Comparison of ENCODE assay signal across 17 cellular contexts in the genomic region with DNA sequence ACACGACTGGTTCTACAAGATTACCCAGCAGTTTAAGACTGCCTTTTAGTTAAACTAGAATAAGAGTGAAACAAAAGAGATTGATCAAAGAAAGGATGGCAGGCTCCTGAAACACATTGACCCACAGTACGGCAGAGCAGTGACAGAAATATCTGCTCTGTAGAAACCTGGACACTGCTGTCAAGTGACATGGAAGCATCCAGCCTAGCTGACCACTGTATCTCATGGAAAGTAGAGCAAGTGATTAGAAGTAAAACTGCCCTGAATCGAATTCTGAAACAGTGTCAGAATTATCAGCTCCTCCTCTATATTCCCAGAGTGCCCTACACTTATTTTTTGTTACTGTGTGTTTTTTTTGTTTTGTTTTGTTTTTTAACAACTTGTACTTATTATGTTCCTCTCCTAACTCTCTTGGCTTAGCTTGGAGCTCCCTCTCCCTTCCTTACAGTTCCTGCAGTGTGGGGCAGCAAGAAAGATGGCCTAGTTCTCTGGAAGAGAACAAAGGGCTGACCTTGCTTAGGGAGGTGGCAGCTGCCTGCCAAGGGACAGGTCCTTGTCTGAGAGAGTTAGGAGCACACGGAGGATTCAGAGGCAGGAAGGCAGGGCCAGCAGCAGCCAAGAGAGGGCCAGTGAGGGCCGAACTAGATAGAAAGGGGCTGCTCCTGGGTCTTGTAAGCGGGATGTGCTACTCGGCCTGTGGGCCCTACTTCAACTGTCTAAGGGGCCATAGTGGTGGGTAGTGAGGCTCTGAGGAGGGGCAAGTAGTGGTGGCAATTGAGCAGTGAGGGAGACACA.
DNase-seq lines count a peak whose midpoint lies in the region; ATAC-seq and TF ChIP-seq lines count a peak whose summit lies in the region.
"Had no signal": no experiment of that assay in that cellular context is flagged by ENCODE, and none has a peak within 500 bp of the region (broad histone marks: within the 10 kb centered on the region; RNA-seq: fewer than 3 reads in every experiment).

No MANE protein-coding gene starts in this region.

- ATAC-seq in PC-3 (peak; percentile 75), foreskin keratinocyte (no peak)
- ATAC-seq: gastrocnemius medialis, pancreas had no signal

- H3K4me3 ChIP-seq in PC-3 (ENCODE audit: low read length): no peak overlapping the region
- H3K4me3 ChIP-seq: gastrocnemius medialis, pancreas had no signal

- no peaks in the 10 kb centered on the region for H3K36me3 ChIP-seq in PC-3 (ENCODE audit: low read depth, low read length)
- H3K36me3 ChIP-seq: gastrocnemius medialis, pancreas had no signal

- no peaks in the 10 kb centered on the region for H3K9me2 ChIP-seq in PC-3 (replicated peaks; ENCODE audit: low read length)

- DNase-seq in HCEC 1CT (peak; percentile 8), PC-3 (peak; percentile 34), foreskin keratinocyte (no peak), retina (peak; percentile 61), NCI-H1417 treated with DMSO at 0.1 percent for 48 hours (lab: John Stamatoyannopoulos, UW) (no peak), immature natural killer cell (no peak)
- no peak for DNase-seq in stimulated activated naive CD4-positive, alpha-beta T cell (lab: John Stamatoyannopoulos, UW)
- DNase-seq: activated CD4-positive, alpha-beta T cell treated with anti-CD3 and anti-CD28 coated beads, Interleukin-2, amount 50 U/mL, for 1 hour; activated T-cell treated with anti-CD3 and anti-CD28 coated beads, Interleukin-2, amount 50 U/mL, for 1 hour; gastrocnemius medialis; NCI-H2171 treated with DMSO at 0.1 percent for 48 hours; NK-92 treated with Interleukin-12 subunit alpha and Interleukin-12 subunit beta, amount 100 ng/mL, for 24 hours; pancreas; SHP77; T1000 had no signal

- no peaks in the 10 kb centered on the region for H3K9me3 ChIP-seq in PC-3 (ENCODE audit: low read length)
- H3K9me3 ChIP-seq: gastrocnemius medialis, pancreas had no signal

- POLR2A ChIA-PET in PC-3 (lab: Charles Lee; ENCODE audit: unreplicated experiment): no interaction called here

- H3K27ac ChIP-seq in PC-3 (ENCODE audit: low read length): no peak overlapping the region
- no peak overlapping the region for H3K27ac ChIP-seq in foreskin keratinocyte
- H3K27ac ChIP-seq: gastrocnemius medialis, pancreas had no signal

- H4K20me1 ChIP-seq in PC-3 (ENCODE audit: low read length): no peaks in the 10 kb centered on the region

- H3K27me3 ChIP-seq in PC-3 (ENCODE audit: low read length) (no peaks in the 10 kb centered on the region), foreskin keratinocyte (no peaks in the 10 kb centered on the region)
- H3K27me3 ChIP-seq: gastrocnemius medialis, pancreas had no signal

- H3K4me1 ChIP-seq in PC-3 (ENCODE audit: insufficient read depth, low read length) (no peaks in the 10 kb centered on the region), foreskin keratinocyte (no peaks in the 10 kb centered on the region)
- H3K4me1 ChIP-seq: gastrocnemius medialis, pancreas had no signal

- no peaks in the 10 kb centered on the region for H3K79me2 ChIP-seq in PC-3 (ENCODE audit: low read length)

- CTCF ChIA-PET in PC-3 (lab: Charles Lee): interaction anchor here (1.1 kb wide), 1 partner anchor 90 kb away, joined by 4 read pairs; no protein-coding TSS in a partner anchor

- H3K4me2 ChIP-seq in PC-3 (ENCODE audit: low read length): no peak overlapping the region

- H3K27me3 Mint-ChIP-seq in immature natural killer cell (ENCODE audit: low read depth in 3 of 3): peaks cover 0 to 1% (median 0%) of the 10 kb centered on the region in 3 donors

- intact Hi-C loops in PC-3 (cut with micrococcal nuclease): loop anchor here (1.0 kb wide), 1 partner anchor 90 kb away; no protein-coding TSS in a partner anchor

- H3K9ac ChIP-seq in PC-3 (ENCODE audit: low read length): no peak overlapping the region

- H3K4me1 Mint-ChIP-seq in immature natural killer cell: no peaks in the 10 kb centered on the region
- H3K4me1 Mint-ChIP-seq: CD14-positive monocyte had no signal

- no TSS peak for BruUV-seq in PC-3 (replicated peaks; lab: Mats Ljungman, UMichigan)

- TF ChIP-seq CTCF in PC-3 (conservative IDR thresholded peaks at IDR 0.05; ENCODE audit: low read depth, low read length): peak; percentile 47
- TF ChIP-seq CTCF in foreskin keratinocyte (conservative IDR thresholded peaks at IDR 0.05): peak; percentile 35

- no peak overlapping the region for H3K27ac Mint-ChIP-seq in immature natural killer cell
- H3K27ac Mint-ChIP-seq: activated naive CD8-positive, alpha-beta T cell; CD14-positive monocyte had no signal

- peak overlapping the region; percentile 61 for H2AFZ ChIP-seq in PC-3 (ENCODE audit: low read length)

- H3K9me3 Mint-ChIP-seq in immature natural killer cell: peaks cover 0 to 4% (median under 1%) of the 10 kb centered on the region in 6 donors

- H3K4me3 Mint-ChIP-seq in immature natural killer cell: no peak overlapping the region
- H3K4me3 Mint-ChIP-seq: activated naive CD8-positive, alpha-beta T cell had no signal

- no peaks in the 10 kb centered on the region for H3K36me3 Mint-ChIP-seq in immature natural killer cell
- H3K36me3 Mint-ChIP-seq: activated naive CD8-positive, alpha-beta T cell; CD14-positive monocyte had no signal

- no peaks in the 10 kb centered on the region for H3F3A ChIP-seq in PC-3 (ENCODE audit: low read length, unreplicated experiment)

Comparison
In these comparisons a context has a peak if more than half of its experiments do, and no peak if none do; other contexts are left out.
1. DNase-seq: peak in HCEC 1CT (single experiment), PC-3 (single experiment) and retina (single experiment); none in foreskin keratinocyte (0 of 2), NCI-H1417 treated with DMSO at 0.1 percent for 48 hours (single experiment), stimulated activated naive CD4-positive, alpha-beta T cell (0 of 6) and immature natural killer cell (0 of 3).